ENCODE assay signal across 14 cellular contexts in genomic region chr7:90625051-90625450, GRCh38. TPM values are rescaled to one million over a fixed set of nuclear protein-coding genes. Genes with fewer than 3 reads are reported as not detected.
DNase-seq lines count a peak whose midpoint lies in the region; TF ChIP-seq lines count a peak whose summit lies in the region.
"Had no signal": no experiment of that assay in that cellular context is flagged by ENCODE, and none has a peak within 500 bp of the region (broad histone marks: within the 10 kb centered on the region; RNA-seq: fewer than 3 reads in every experiment).

No MANE protein-coding gene starts in this region.

- H3K27ac ChIP-seq in ACC112 (ENCODE audit: low read depth, low read length) (peak overlapping the region; percentile 95), coronary artery (peak overlapping the region in 1 of 2 donors; percentile 38), mesenchymal stem cell (ENCODE audit: low read length, poor library complexity, severe bottlenecking) (peak overlapping the region; percentile 9)

- no peaks in the 10 kb centered on the region for H3K36me3 ChIP-seq in ACC112 (ENCODE audit: insufficient read depth, low read length)
- no peaks in the 10 kb centered on the region for H3K36me3 ChIP-seq in mesenchymal stem cell (ENCODE audit: control insufficient read depth in 1 of 2, insufficient read depth in 2 of 2, low read depth in 1 of 2, low read length in 2 of 2)
- H3K36me3 ChIP-seq: tibial nerve had no signal

- H3K4me2 ChIP-seq in mesenchymal stem cell (ENCODE audit: low read length, poor library complexity, severe bottlenecking), result no peak overlapping the region

- no peak overlapping the region for H3K23ac ChIP-seq in mesenchymal stem cell (ENCODE audit: low read length in 2 of 2)

- peaks cover 23% of the 10 kb centered on the region for H3K79me1 ChIP-seq in mesenchymal stem cell (replicated peaks; ENCODE audit: low read length, poor library complexity, severe bottlenecking)

- peak overlapping the region in 1 of 2 experiments; percentile 34 for H2BK12ac ChIP-seq in mesenchymal stem cell (ENCODE audit: low read length in 2 of 2)

- H2BK5ac ChIP-seq in mesenchymal stem cell (ENCODE audit: low read depth, low read length, poor library complexity, severe bottlenecking), result no peak overlapping the region

- no peak overlapping the region for H3K14ac ChIP-seq in mesenchymal stem cell (ENCODE audit: low read length in 2 of 2)

- H2AK5ac ChIP-seq in mesenchymal stem cell (ENCODE audit: low read length, severe bottlenecking), result peak overlapping the region; percentile 5

- H2AFZ ChIP-seq in ACC112 (ENCODE audit: low read length, unreplicated experiment), result no peak overlapping the region
- no peak overlapping the region for H2AFZ ChIP-seq in mesenchymal stem cell (ENCODE audit: low read depth, low read length)

- H3K18ac ChIP-seq in mesenchymal stem cell (ENCODE audit: low read depth in 1 of 2, low read length in 2 of 2), result peak overlapping the region in 1 of 2 experiments; percentile 76

- peaks cover 62% of the 10 kb centered on the region for H3K79me2 ChIP-seq in ACC112 (ENCODE audit: control insufficient read depth, insufficient read depth, low read length, unreplicated experiment)

- H3K9ac ChIP-seq in mesenchymal stem cell (ENCODE audit: low read length), result peak overlapping the region; percentile 64

- peak overlapping the region; percentile 78 for H2BK120ac ChIP-seq in mesenchymal stem cell (ENCODE audit: low read depth, low read length)

- peaks cover 57% of the 10 kb centered on the region for H3K4me1 ChIP-seq in ACC112 (ENCODE audit: control insufficient read depth, insufficient read depth, low read length, unreplicated experiment)
- peaks cover 7% of the 10 kb centered on the region for H3K4me1 ChIP-seq in mesenchymal stem cell (ENCODE audit: control insufficient read depth, insufficient read depth, low read depth, low read length)

- no peaks in the 10 kb centered on the region for H3K27me3 ChIP-seq in ACC112 (ENCODE audit: insufficient read depth, low read length)
- H3K27me3 ChIP-seq in mesenchymal stem cell (ENCODE audit: control insufficient read depth in 1 of 2, insufficient read depth in 1 of 2, low read length in 2 of 2), result no peaks in the 10 kb centered on the region
- H3K27me3 ChIP-seq: tibial nerve had no signal

- TF ChIP-seq CTCF in coronary artery (IDR thresholded peaks at IDR 0.05), result no peak

- no peaks in the 10 kb centered on the region for H3K9me3 ChIP-seq in mesenchymal stem cell (ENCODE audit: control insufficient read depth, low read length)
- H3K9me3 ChIP-seq: tibial nerve had no signal

- no peak overlapping the region for H2BK15ac ChIP-seq in mesenchymal stem cell (ENCODE audit: low read depth, poor library complexity, severe bottlenecking)

- H3K4me3 ChIP-seq in ACC112 (ENCODE audit: low read depth, low read length) (peak overlapping the region; percentile 59), coronary artery (peak overlapping the region; percentile 32), mesenchymal stem cell (ENCODE audit: insufficient read depth in 1 of 2, low read depth in 1 of 2, low read length in 2 of 2) (peak overlapping the region in 1 of 2 experiments; percentile 64)
- H3K4me3 ChIP-seq: K562, tibial nerve had no signal

- H4K91ac ChIP-seq in mesenchymal stem cell (ENCODE audit: low read length), result peak overlapping the region; percentile 45

- 75% methylated on average over 4 of the region's 5 CpGs for WGBS in mesenchymal stem cell

- H4K8ac ChIP-seq in mesenchymal stem cell (ENCODE audit: low read length), result no peak overlapping the region

- peak; percentile 14 for DNase-seq in NCI-H69 (lab: John Stamatoyannopoulos, UW)
- no peak for DNase-seq in coronary artery (ENCODE audit: low spot score)
- DNase-seq in mesenchymal stem cell, result peak; percentile 37
- no peak for DNase-seq in CD1c-positive myeloid dendritic cell (ENCODE audit: extremely low spot score)
- DNase-seq in NCI-H446 (lab: John Stamatoyannopoulos, UW), result no peak
- no peak for DNase-seq in iPS-NIHi7 (ENCODE audit: extremely low spot score)
- DNase-seq in NCI-H146 treated with DMSO at 0.1 percent for 48 hours (lab: John Stamatoyannopoulos, UW; ENCODE audit: unreplicated experiment), result no peak
- DNase-seq: activated CD4-positive, alpha-beta memory T cell treated with anti-CD3 and anti-CD28 coated beads, Interleukin-2, amount 10 ng/mL, durations not matched to agents 7 days and 5 days; aorta; effector memory CD4-positive, alpha-beta T cell; NCI-H774 had no signal

- H3K4ac ChIP-seq in mesenchymal stem cell (ENCODE audit: low read depth in 1 of 2, low read length in 2 of 2), result peak overlapping the region in 1 of 2 experiments; percentile 14

RNA-seq across cellular contexts. Expression of gene CDK14, which starts 28.9 kb away (rescaled TPM):
- polyA plus RNA-seq in mesenchymal stem cell (2013, experiment 1 of 2), result 6.6 TPM
- 6.1 TPM for polyA plus RNA-seq in mesenchymal stem cell (2013, experiment 2 of 2)

Comparison
In these comparisons a context has a peak if more than half of its experiments do, and no peak if none do; other contexts are left out.
1. DNase-seq: peak in NCI-H69 (single experiment) and mesenchymal stem cell (single experiment); none in coronary artery (single experiment), CD1c-positive myeloid dendritic cell (single experiment), NCI-H446 (0 of 2), iPS-NIHi7 (single experiment) and NCI-H146 treated with DMSO at 0.1 percent for 48 hours (single experiment).